Comparison of ENCODE assay signal across 10 cellular contexts in genomic region chr9:127185931-127186781, GRCh38.
DNase-seq lines count a peak whose midpoint lies in the region; ATAC-seq and TF ChIP-seq lines count a peak whose summit lies in the region.
"Had no signal": no experiment of that assay in that cellular context is flagged by ENCODE, and none has a peak within 500 bp of the region (broad histone marks: within the 10 kb centered on the region; RNA-seq: fewer than 3 reads in every experiment).

No MANE protein-coding gene starts in this region.

- peak overlapping the region; percentile 67; the same call in 1 of the 2 replicates for H3K4me2 ChIP-seq in SK-N-SH

- no peak overlapping the region for H2AFZ ChIP-seq in SK-N-SH (ENCODE audit: low read depth)

- H3K4me3 ChIP-seq in SK-N-SH (ENCODE audit: low read depth in 2 of 2, low read length in 1 of 2) (no peak overlapping the region), fibroblast of pulmonary artery (replicated peaks; ENCODE audit: low read depth, low read length) (no peak overlapping the region), muscle layer of colon (ENCODE audit: low read depth in 1 of 2, low read length in 2 of 2) (peak overlapping the region in 1 of 2 donors; percentile 3), tibial artery (no peak overlapping the region)

- no peaks in the 10 kb centered on the region for H3K9me2 ChIP-seq in SK-N-SH

- intact Hi-C loops in tibial artery (cut with DNase I; ENCODE audit: low total_unique reads): loop anchor here (5.0 kb wide), 1 partner anchor 54 kb away; no protein-coding TSS in a partner anchor

- H3K36me3 ChIP-seq in SK-N-SH (replicated peaks in 1 of 2; ENCODE audit: control insufficient read depth in 1 of 2, insufficient read depth in 2 of 2, low read length in 1 of 2) (no peaks in the 10 kb centered on the region), muscle layer of colon (ENCODE audit: insufficient read depth, low read length) (no peaks in the 10 kb centered on the region), tibial artery (peaks cover 0 to 8% (median 0%) of the 10 kb centered on the region in 3 donors)

- POLR2A ChIA-PET in SK-N-SH (lab: Yijun Ruan, JAX): no interaction called here

- H3K27ac ChIP-seq in SK-N-SH (ENCODE audit: low read depth in 2 of 2, low read length in 1 of 2): peak overlapping the region; percentile 56 to 85
- peak overlapping the region; percentile 64 for H3K27ac ChIP-seq in muscle layer of colon (ENCODE audit: low read depth, low read length)
- peak overlapping the region; percentile 89 to 93 for H3K27ac ChIP-seq in tibial artery

- CTCF ChIA-PET in SK-N-SH (lab: Yijun Ruan, JAX): interaction anchor here (1.2 to 1.5 kb wide), 4 partner anchors 12 to 251 kb away, joined by 3 to 6 read pairs (median 4); no protein-coding TSS in a partner anchor

- H3K27me3 ChIP-seq in SK-N-SH (ENCODE audit: insufficient read depth) (no peaks in the 10 kb centered on the region), muscle layer of colon (ENCODE audit: control insufficient read depth in 1 of 2, insufficient read depth in 2 of 2, low read length in 2 of 2) (no peaks in the 10 kb centered on the region), tibial artery (no peaks in the 10 kb centered on the region)

- TF ChIP-seq CTCF in SK-N-SH (IDR thresholded peaks at IDR 0.05): no peak
- TF ChIP-seq CTCF in fibroblast of pulmonary artery (IDR thresholded peaks at IDR 0.05; ENCODE audit: low read length, missing control alignments): no peak
- no peak for TF ChIP-seq CTCF in tibial artery (IDR thresholded peaks at IDR 0.05)

- TF ChIP-seq EP300 in SK-N-SH (IDR thresholded peaks at IDR 0.05; ENCODE audit: borderline replicate concordance in 1 of 2, low read depth in 1 of 2, low read length in 1 of 2): peak; percentile 33 to 81; a peak in 2 of 4 replicates

- peak; percentile 44 for DNase-seq in SK-N-SH
- DNase-seq in fibroblast of pulmonary artery (ENCODE audit: low read depth): peak; percentile 99
- DNase-seq in tibial artery: peak; percentile 96 to 99
- DNase-seq in SHP77 (lab: John Stamatoyannopoulos, UW): no peak
- no peak for DNase-seq in activated CD4-positive, alpha-beta T cell treated with anti-CD3 and anti-CD28 coated beads, Interleukin-2, amount 50 U/mL, for 4 hours
- DNase-seq: activated CD4-positive, alpha-beta T cell treated with anti-CD3 and anti-CD28 coated beads, Interleukin-2, amount 10 ng/mL, durations not matched to agents 7 days and 5 days; NCI-H2171 had no signal

- peaks cover 18% of the 10 kb centered on the region for H3F3A ChIP-seq in SK-N-SH (replicated peaks; ENCODE audit: insufficient read depth)

- ATAC-seq in HG03342 (IDR thresholded peaks at IDR 0.05; ENCODE audit: unreplicated experiment): no peak
- ATAC-seq in GM21717 (IDR thresholded peaks at IDR 0.05; ENCODE audit: unreplicated experiment): no peak

- 40% methylated on average over 8 of the region's 11 CpGs for WGBS in SK-N-SH (ENCODE audit: low lambda C conversion rate)

- TF ChIP-seq RAD21 in SK-N-SH (IDR thresholded peaks at IDR 0.05; ENCODE audit: low read length): no peak

- no peaks in the 10 kb centered on the region for H3K79me2 ChIP-seq in SK-N-SH (ENCODE audit: insufficient read depth)

- no peaks in the 10 kb centered on the region for H4K20me1 ChIP-seq in SK-N-SH (ENCODE audit: insufficient read depth)

- H3K9ac ChIP-seq in SK-N-SH (no peak overlapping the region), muscle layer of colon (ENCODE audit: low read length) (no peak overlapping the region)

- H3K9me3 ChIP-seq in SK-N-SH: no peaks in the 10 kb centered on the region
- no peaks in the 10 kb centered on the region for H3K9me3 ChIP-seq in muscle layer of colon (ENCODE audit: low read length)
- H3K9me3 ChIP-seq in tibial artery: no peaks in the 10 kb centered on the region

- H3K4me1 ChIP-seq in SK-N-SH (ENCODE audit: control insufficient read depth in 1 of 2, insufficient read depth in 2 of 2, low read depth in 1 of 2, low read length in 1 of 2): peaks cover 21 to 22% of the 10 kb centered on the region in 2 experiments; a peak in 3 of 4 replicates
- peaks cover 48% of the 10 kb centered on the region for H3K4me1 ChIP-seq in muscle layer of colon (ENCODE audit: insufficient read depth, low read length)
- peaks cover 16 to 43% (median 37%) of the 10 kb centered on the region in 4 donors for H3K4me1 ChIP-seq in tibial artery

TF ChIP-seq in SK-N-SH, 30 proteins besides CTCF, POLR2A, EP300 and RAD21 (continues in another document):
- TF ChIP-seq RFX5 (IDR thresholded peaks at IDR 0.05; ENCODE audit: low read length): no peak
- peak; percentile 67; the same call in 1 of the 2 replicates for TF ChIP-seq MAX (IDR thresholded peaks at IDR 0.05; ENCODE audit: low read depth)
- no peak for TF ChIP-seq YY1 (IDR thresholded peaks at IDR 0.05; ENCODE audit: low read depth)
- no peak for TF ChIP-seq NRF1 (IDR thresholded peaks at IDR 0.05; ENCODE audit: low read depth, low read length)
- no peak for TF ChIP-seq CHD2 (IDR thresholded peaks at IDR 0.05; ENCODE audit: low read length, partially characterized antibody)
- no peak for TF ChIP-seq GATA2 (CRISPR knock-in tag; IDR thresholded peaks at IDR 0.05)
- no peak; the same call in 1 of the 2 replicates for TF ChIP-seq JUND (IDR thresholded peaks at IDR 0.05)
- no peak for TF ChIP-seq FOXM1 (IDR thresholded peaks at IDR 0.05; ENCODE audit: low read depth)
- peak; percentile 97 for TF ChIP-seq TCF12 (IDR thresholded peaks at IDR 0.05)
- TF ChIP-seq FOXJ3 (CRISPR knock-in tag; IDR thresholded peaks at IDR 0.05): no peak
- no peak for TF ChIP-seq SMC3 (IDR thresholded peaks at IDR 0.05; ENCODE audit: low read depth, low read length)
- TF ChIP-seq USF1 (IDR thresholded peaks at IDR 0.05; ENCODE audit: borderline replicate concordance, low read depth): no peak; the same call in 1 of the 2 replicates
- no peak for TF ChIP-seq USF2 (IDR thresholded peaks at IDR 0.05; ENCODE audit: borderline replicate concordance, low read depth, low read length)
- no peak for TF ChIP-seq SIN3A (IDR thresholded peaks at IDR 0.05; ENCODE audit: borderline replicate concordance, low read depth, low read length)
- TF ChIP-seq IRF3 (IDR thresholded peaks at IDR 0.05; ENCODE audit: low read depth, low read length): no peak
- peak; percentile 89 for TF ChIP-seq PBX3 (IDR thresholded peaks at IDR 0.05)
- TF ChIP-seq EZH2phosphoT487 (IDR thresholded peaks at IDR 0.05; ENCODE audit: borderline replicate concordance, low read depth): no peak
- no peak for TF ChIP-seq RCOR1 (IDR thresholded peaks at IDR 0.05; ENCODE audit: low read length)
- peak; percentile 66 for TF ChIP-seq POLR2AphosphoS5 (IDR thresholded peaks at IDR 0.05; ENCODE audit: low read depth, low read length)
- no peak for TF ChIP-seq TEAD4 (IDR thresholded peaks at IDR 0.05; ENCODE audit: borderline replicate concordance, insufficient read depth)
- TF ChIP-seq GABPA (IDR thresholded peaks at IDR 0.05; ENCODE audit: low read depth): no peak
- TF ChIP-seq ELF1 (IDR thresholded peaks at IDR 0.05): no peak
- no peak for TF ChIP-seq RXRA (IDR thresholded peaks at IDR 0.05; ENCODE audit: borderline replicate concordance, low read depth)

Comparison
In these comparisons a context has a peak if more than half of its experiments do, and no peak if none do; other contexts are left out.
1. DNase-seq: peak in SK-N-SH (single experiment), fibroblast of pulmonary artery (single experiment) and tibial artery (2 of 2); none in SHP77 (0 of 2) and activated CD4-positive, alpha-beta T cell treated with anti-CD3 and anti-CD28 coated beads, Interleukin-2, amount 50 U/mL, for 4 hours (0 of 2).
2. Peak in every context shown above with its lines, with median percentiles within 50 percentile points of each other: H3K27ac ChIP-seq.